Comparison of ENCODE assay signal across 16 cellular contexts in the genomic region with DNA sequence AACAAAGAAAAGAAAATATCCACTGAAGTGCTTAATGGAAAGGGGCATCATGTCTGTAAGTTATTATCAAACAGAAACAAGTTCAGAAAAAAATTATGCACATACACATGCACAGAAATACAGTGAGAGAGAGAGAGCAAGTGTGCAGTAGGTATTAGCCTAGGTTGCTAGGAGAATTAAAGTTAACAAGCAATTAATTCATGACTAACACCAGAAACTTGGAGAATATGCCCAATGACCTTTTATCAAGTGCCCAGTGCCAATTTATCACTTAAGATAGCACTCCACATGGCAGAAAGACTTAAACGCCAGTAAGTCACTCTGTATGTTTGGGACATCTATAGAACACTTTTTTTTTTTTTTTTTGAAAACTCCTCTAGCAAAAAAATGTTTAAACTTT. TPM values are rescaled to one million over a fixed set of nuclear protein-coding genes. Genes with fewer than 3 reads are reported as not detected.
A peak's percentile ranks its signal among the peaks of the same experiment; 100 is the strongest.
DNase-seq lines count a peak whose midpoint lies in the region; ATAC-seq, FAIRE-seq and TF ChIP-seq lines count a peak whose summit lies in the region.
"Had no signal": no experiment of that assay in that cellular context is flagged by ENCODE, and none has a peak within 500 bp of the region (broad histone marks: within the 10 kb centered on the region; RNA-seq: fewer than 3 reads in every experiment).

No MANE protein-coding gene starts in this region.

- H3K4me1 ChIP-seq in HEK293 (ENCODE audit: control insufficient read depth, insufficient read depth, low read length) (no peaks in the 10 kb centered on the region), left lung (no peaks in the 10 kb centered on the region), small intestine (ENCODE audit: control insufficient read depth in 2 of 2, insufficient read depth in 1 of 2, low read depth in 1 of 2, low read length in 1 of 2) (peaks cover 0 to 5% of the 10 kb centered on the region in 2 donors)
- H3K4me1 ChIP-seq: BLaER1 had no signal

- intact Hi-C loops in left lung (cut with DNase I), result no loop called here
- intact Hi-C loops in Right ventricle myocardium inferior (cut with DNase I), result no loop called here

- no peak overlapping the region for H3K4me3 ChIP-seq in HEK293 (ENCODE audit: low read depth, low read length)
- H3K4me3 ChIP-seq in left lung, result no peak overlapping the region
- no peak overlapping the region for H3K4me3 ChIP-seq in small intestine (ENCODE audit: low read depth in 1 of 2, low read length in 2 of 2)
- H3K4me3 ChIP-seq: BLaER1, GM12878, GM23338 had no signal

- FAIRE-seq in small intestine (lab: Jason Lieb, UNC), result no peak
- FAIRE-seq: GM12878, GM18507, HepG2, HTR-8/SVneo had no signal

- H3K9me3 ChIP-seq in HEK293 (ENCODE audit: control insufficient read depth, insufficient read depth, low read depth, low read length) (no peaks in the 10 kb centered on the region), left lung (no peaks in the 10 kb centered on the region), small intestine (ENCODE audit: control insufficient read depth, low read depth) (no peaks in the 10 kb centered on the region)
- H3K9me3 ChIP-seq: BLaER1 had no signal

- peaks cover 9% of the 10 kb centered on the region in 2 experiments; a peak in 2 of 3 replicates for H3K36me3 ChIP-seq in HEK293 (ENCODE audit: control insufficient read depth in 2 of 2, insufficient read depth in 1 of 2, low read length in 2 of 2)
- H3K36me3 ChIP-seq in left lung, result no peaks in the 10 kb centered on the region
- no peaks in the 10 kb centered on the region for H3K36me3 ChIP-seq in small intestine (ENCODE audit: control insufficient read depth in 2 of 2, insufficient read depth in 2 of 2, low read length in 2 of 2)

- WGBS in small intestine, 3 donors, result 13 to 48% (median 36%) methylated on average over 1 of the region's 1 CpG

- TF ChIP-seq CTCF in HEK293 (tag by site-specific recombination; IDR thresholded peaks at IDR 0.05) (no peak), left lung (IDR thresholded peaks at IDR 0.05) (no peak)

- POLR2A ChIA-PET in HEK293 (lab: Yijun Ruan, JAX), result no interaction called here

- peak; percentile 37 for ATAC-seq in left lung
- no peak for ATAC-seq in Right ventricle myocardium inferior
- ATAC-seq: GM12878, GM23338, HepG2 had no signal

- H3K27me3 ChIP-seq in left lung (no peaks in the 10 kb centered on the region), small intestine (ENCODE audit: control insufficient read depth in 2 of 2, insufficient read depth in 2 of 2, low read length in 2 of 2) (no peaks in the 10 kb centered on the region)
- H3K27me3 ChIP-seq: BLaER1 had no signal

- H3K27ac ChIP-seq in HEK293 (ENCODE audit: extremely low read depth, low read depth, low read length) (no peak overlapping the region), left lung (no peak overlapping the region), small intestine (ENCODE audit: low read depth in 1 of 2, low read length in 1 of 2) (no peak overlapping the region)
- H3K27ac ChIP-seq: BLaER1 had no signal

- DNase-seq in SW480 (ENCODE audit: low spot score) (peak; percentile 30), left lung (no peak), small intestine (peak; percentile 81), NOMO-1 treated with DMSO at 0.1 percent for 48 hours (lab: John Stamatoyannopoulos, UW; ENCODE audit: unreplicated experiment) (no peak), CD1c-positive myeloid dendritic cell (ENCODE audit: extremely low spot score) (no peak), Right ventricle myocardium inferior (ENCODE audit: missing footprints) (no peak)
- DNase-seq: CD4-positive, alpha-beta T cell; DMS79; H7 had no signal

- CTCF ChIA-PET in HEK293 (lab: Yijun Ruan, JAX), result no interaction called here

TF ChIP-seq in HEK293, 187 proteins besides CTCF, POLR2A, EP300 and RAD21:
- no peak for TF ChIP-seq ZNF76 (tag by site-specific recombination; IDR thresholded peaks at IDR 0.05; ENCODE audit: borderline replicate concordance, low read depth)
- no peak for TF ChIP-seq ZSCAN23 (tag by site-specific recombination; IDR thresholded peaks at IDR 0.05)
- no peak for TF ChIP-seq ZNF777 (tag by site-specific recombination; IDR thresholded peaks at IDR 0.05; ENCODE audit: borderline replicate concordance)
- TF ChIP-seq ZNF555 (tag by site-specific recombination; conservative IDR thresholded peaks at IDR 0.05), result no peak
- TF ChIP-seq, protein P1, sequence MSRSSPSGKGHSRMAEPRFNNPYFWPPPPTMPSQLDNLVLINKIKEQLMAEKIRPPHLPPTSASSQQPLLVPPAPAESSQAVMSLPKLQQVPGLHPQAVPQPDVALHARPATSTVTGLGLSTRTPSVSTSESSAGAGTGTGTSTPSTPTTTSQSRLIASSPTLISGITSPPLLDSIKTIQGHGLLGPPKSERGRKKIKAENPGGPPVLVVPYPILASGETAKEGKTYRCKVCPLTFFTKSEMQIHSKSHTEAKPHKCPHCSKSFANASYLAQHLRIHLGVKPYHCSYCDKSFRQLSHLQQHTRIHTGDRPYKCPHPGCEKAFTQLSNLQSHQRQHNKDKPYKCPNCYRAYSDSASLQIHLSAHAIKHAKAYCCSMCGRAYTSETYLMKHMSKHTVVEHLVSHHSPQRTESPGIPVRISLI (tag by site-specific recombination; IDR thresholded peaks at IDR 0.05), result 0 out of 2 replicates have a peak, but pooled peaks have one; percentile 29
TF ChIP-seq in HEK293: peak in this region for 1.

RNA-seq across cellular contexts. Expression of a gene that starts 56.2 kb away (rescaled TPM):
- total RNA-seq in left lung (10 to 100 TPM; 14.5 to 14.7 TPM), Right ventricle myocardium inferior (137 TPM)
- polyA plus RNA-seq in small intestine, result 10 to 100 TPM in 1 of 3 donors, 1 to 10 TPM in 2; 6.8 to 29.9 (median 8.1) TPM

Comparison
In these comparisons a context has a peak if more than half of its experiments do, and no peak if none do; other contexts are left out.
1. DNase-seq: peak in SW480 (single experiment) and small intestine (single experiment); none in left lung (0 of 2), NOMO-1 treated with DMSO at 0.1 percent for 48 hours (single experiment), CD1c-positive myeloid dendritic cell (single experiment) and Right ventricle myocardium inferior (single experiment).